8 cellular contexts compared by ENCODE assay signal in genomic region chr2:61905372-61906186, GRCh38. TPM values are rescaled to one million over a fixed set of nuclear protein-coding genes. Genes with fewer than 3 reads are reported as not detected.
DNase-seq lines count a peak whose midpoint lies in the region; ATAC-seq, FAIRE-seq and TF ChIP-seq lines count a peak whose summit lies in the region.

Gene COMMD1 (plus strand): TSS chr2:61905674. CDS start chr2:61905679, 5 bp downstream.

- peak within 1 kb of the TSS; percentile 77 for H3K9ac ChIP-seq in Karpas-422 (ENCODE audit: low read length)

- H4K20me1 ChIP-seq in Karpas-422 (ENCODE audit: insufficient read depth, low read depth, low read length), result no peaks in the 10 kb centered on the region

- in situ Hi-C loops in SK-MEL-5 (cut with HindIII; ENCODE audit: low pct_unique_long_range_greater_than_20kb, low sequenced_read_pairs), result no loop called here

- peak within 1 kb of the TSS; percentile 93 for H3K4me2 ChIP-seq in Karpas-422 (ENCODE audit: low read depth, low read length, poor library complexity, severe bottlenecking)

- H3K79me2 ChIP-seq in Karpas-422 (ENCODE audit: low read length), result peaks cover 26% of the 10 kb centered on the region

- H3K4me1 ChIP-seq in Karpas-422 (ENCODE audit: low read length) (peaks cover 24% of the 10 kb centered on the region), neutrophil (ENCODE audit: control insufficient read depth in 1 of 2, insufficient read depth in 1 of 2, low read depth in 1 of 2, low read length in 1 of 2) (peaks cover 5 to 12% of the 10 kb centered on the region in 2 experiments)

- peak within 1 kb of the TSS; percentile 84 for H3K4me3 ChIP-seq in Karpas-422 (ENCODE audit: low read length)
- H3K4me3 ChIP-seq in neutrophil (ENCODE audit: low read depth in 1 of 2, low read length in 1 of 2), result peak within 1 kb of the TSS; percentile 79 to 82

- H3K9me3 ChIP-seq in Karpas-422 (ENCODE audit: low read length) (no peaks in the 10 kb centered on the region), neutrophil (no peaks in the 10 kb centered on the region)

- FAIRE-seq in frontal cortex (lab: Jason Lieb, UNC), result no peak

- no peaks in the 10 kb centered on the region for H3K27me3 ChIP-seq in Karpas-422 (ENCODE audit: low read length)
- no peaks in the 10 kb centered on the region for H3K27me3 ChIP-seq in neutrophil

- ATAC-seq in GM21825 (IDR thresholded peaks at IDR 0.05; ENCODE audit: unreplicated experiment), result peak; percentile 97

- TF ChIP-seq CTCF in neutrophil (IDR thresholded peaks at IDR 0.05), result no peak

- no peaks in the 10 kb centered on the region for H3K36me3 ChIP-seq in Karpas-422 (ENCODE audit: insufficient read depth, low read length)
- H3K36me3 ChIP-seq in neutrophil, result no peaks in the 10 kb centered on the region

- H3K27ac ChIP-seq in Karpas-422 (ENCODE audit: low read length) (no peak within 1 kb of the TSS), neutrophil (peak within 1 kb of the TSS; percentile 28), substantia nigra (ENCODE audit: low read depth, low read length, poor library complexity, severe bottlenecking) (peak within 1 kb of the TSS; percentile 76)

- no peaks in the 10 kb centered on the region for H3K9me2 ChIP-seq in Karpas-422 (replicated peaks; ENCODE audit: insufficient read depth, low read length)

- H2AFZ ChIP-seq in Karpas-422 (ENCODE audit: low read length), result peak within 1 kb of the TSS; percentile 98

- peak; percentile 73 for DNase-seq in ELF-1 (ENCODE audit: low read depth, low spot score)
- peak; percentile 95 for DNase-seq in Karpas-422
- peak; percentile 85 for DNase-seq in SK-MEL-5 (ENCODE audit: low read depth, low spot score)
- peak; percentile 54 to 74 (median 62) for DNase-seq in activated naive CD4-positive, alpha-beta T cell (lab: John Stamatoyannopoulos, UW)
- peak; percentile 28 to 51 for DNase-seq in frontal cortex (ENCODE audit: low spot score in 2 of 2)
- DNase-seq in substantia nigra (lab: John Stamatoyannopoulos, UW), result peak; percentile 7 to 90 (median 77)

RNA-seq across cellular contexts. Expression of gene COMMD1, which starts in this region (rescaled TPM):
- 33.3 and 39.4 TPM in 2 replicates for total RNA-seq in Karpas-422 (2014; rRNA removed; shearing (Covaris generic); ENCODE audit: low replicate concordance)
- 51.2 and 54.1 TPM in 2 replicates for total RNA-seq in SK-MEL-5 (2014; rRNA removed; shearing (Covaris generic))
- polyA plus RNA-seq in SK-MEL-5 (2015; cell fraction: cytosol; rRNA removed), result 42.5 and 43.1 TPM in 2 replicates
- polyA plus RNA-seq in SK-MEL-5 (2015; cell fraction: nucleus; rRNA removed), result 8.7 and 12.4 TPM in 2 replicates
- 40.8 TPM for total RNA-seq in frontal cortex

Comparison
In these comparisons a context has a peak if more than half of its experiments do, and no peak if none do; other contexts are left out.
1. DNase-seq: peak in every context shown above with its lines; median percentile 95 in Karpas-422; 85 in SK-MEL-5; 77 in substantia nigra; 73 in ELF-1; 62 in activated naive CD4-positive, alpha-beta T cell; 40 in frontal cortex.